ENCODE assay signal across 34 cellular contexts in the genomic region with DNA sequence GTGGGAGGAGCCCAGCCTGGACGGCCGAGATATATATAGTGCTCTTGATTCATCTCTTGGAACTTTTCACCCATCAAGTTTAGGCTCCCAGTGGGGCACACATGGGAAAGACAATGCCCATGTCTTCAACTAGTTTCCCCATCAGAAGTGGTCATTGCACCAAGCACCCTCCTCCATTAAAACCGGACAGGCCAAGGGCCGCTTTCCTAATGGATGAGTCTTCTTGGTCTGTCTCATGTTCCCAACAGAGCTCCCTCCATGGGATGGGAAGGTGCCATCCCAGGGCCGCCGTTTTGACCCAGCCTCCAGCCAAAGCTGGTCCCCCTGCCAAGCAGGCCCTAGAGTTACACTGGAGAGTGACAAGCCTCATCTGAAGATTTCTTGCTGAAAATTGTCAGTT.
"Had no signal": no experiment of that assay in that cellular context is flagged by ENCODE, and none has a peak within 500 bp of the region (broad histone marks: within the 10 kb centered on the region; RNA-seq: fewer than 3 reads in every experiment).

No MANE protein-coding gene starts in this region.

- H3K27me3 ChIP-seq: MG63 had no signal

- H3K9me3 ChIP-seq: MG63 had no signal

- H3K36me3 ChIP-seq: MG63 had no signal

- H3K4me3 ChIP-seq: MG63 had no signal

- DNase-seq: Karpas-422, Kasumi-1, MG63, MM.1S, MV-4-11, NCI-H1048, NCI-H1092, NCI-H1092 treated with DMSO at 0.1 percent for 48 hours, NCI-H1105, NCI-H1105 treated with DMSO at 0.1 percent for 48 hours, NCI-H1417, NCI-H1417 treated with DMSO at 0.1 percent for 48 hours, NCI-H1436, NCI-H1436 treated with DMSO at 0.1 percent for 48 hours, NCI-H146, NCI-H1694, NCI-H1694 treated with DMSO at 0.1 percent for 48 hours, NCI-H187, NCI-H187 treated with DMSO at 0.1 percent for 48 hours, NCI-H1930, NCI-H2029, NCI-H2029 treated with DMSO at 0.1 percent for 48 hours, NCI-H2081, NCI-H2081 treated with DMSO at 0.1 percent for 48 hours, NCI-H2107, NCI-H2171, NCI-H2171 treated with DMSO at 0.1 percent for 48 hours, NCI-H2227 treated with DMSO at 0.1 percent for 48 hours, NCI-H226, NCI-H345, NCI-H446, NCI-H446 treated with DMSO at 0.1 percent for 48 hours, NCI-H510A, NCI-H510A treated with DMSO at 0.1 percent for 48 hours had no signal
